13 cellular contexts compared by ENCODE assay signal in genomic region chr10:46546591-46547330, GRCh38. TPM values are rescaled to one million over a fixed set of nuclear protein-coding genes. Genes with fewer than 3 reads are reported as not detected.
DNase-seq lines count a peak whose midpoint lies in the region; TF ChIP-seq lines count a peak whose summit lies in the region.
"Had no signal": no experiment of that assay in that cellular context is flagged by ENCODE, and none has a peak within 500 bp of the region (broad histone marks: within the 10 kb centered on the region; RNA-seq: fewer than 3 reads in every experiment).

No MANE protein-coding gene starts in this region.

- no peak overlapping the region for H3K4me3 ChIP-seq in sigmoid colon
- no peak overlapping the region for H3K4me3 ChIP-seq in Karpas-422 (ENCODE audit: low read length)
- H3K4me3 ChIP-seq: HAP-1 had no signal

- POLR2A ChIA-PET in RWPE1 (lab: Yijun Ruan, JAX; ENCODE audit: low non-redundant PET) = no interaction called here

- no peaks in the 10 kb centered on the region for H3K79me2 ChIP-seq in Karpas-422 (ENCODE audit: low read length)

- no peak overlapping the region for H3K9ac ChIP-seq in Karpas-422 (ENCODE audit: low read length)

- TF ChIP-seq POLR2A in sigmoid colon (IDR thresholded peaks at IDR 0.05) = no peak

- peaks cover 0 to 12% (median 11%) of the 10 kb centered on the region in 4 donors for H3K4me1 ChIP-seq in sigmoid colon
- H3K4me1 ChIP-seq in Karpas-422 (ENCODE audit: low read length) = no peaks in the 10 kb centered on the region
- H3K4me1 ChIP-seq: HAP-1 had no signal

- TF ChIP-seq EP300 in sigmoid colon (IDR thresholded peaks at IDR 0.05) = no peak

- H3K27ac ChIP-seq in RWPE1 = no peak overlapping the region
- H3K27ac ChIP-seq in sigmoid colon = no peak overlapping the region
- no peak overlapping the region for H3K27ac ChIP-seq in Karpas-422 (ENCODE audit: low read length)
- H3K27ac ChIP-seq: 22Rv1 had no signal

- peaks cover 4% of the 10 kb centered on the region for H3K36me3 Mint-ChIP-seq in glutamatergic neuron (ENCODE audit: unreplicated experiment)

- TF ChIP-seq CTCF in RWPE1 (conservative IDR thresholded peaks at IDR 0.05; ENCODE audit: low read depth) (no peak), glutamatergic neuron (IDR thresholded peaks at IDR 0.05; ENCODE audit: partially characterized antibody, unreplicated experiment) (no peak), sigmoid colon (IDR thresholded peaks at IDR 0.05) (no peak)

- no peaks in the 10 kb centered on the region for H3K36me3 ChIP-seq in sigmoid colon
- H3K36me3 ChIP-seq in Karpas-422 (ENCODE audit: insufficient read depth, low read length) = no peaks in the 10 kb centered on the region
- H3K36me3 ChIP-seq: HAP-1 had no signal

- CTCF ChIA-PET in RWPE1 (lab: Yijun Ruan, JAX) = no interaction called here

- H3K27me3 ChIP-seq in sigmoid colon (no peaks in the 10 kb centered on the region), Karpas-422 (ENCODE audit: low read length) (no peaks in the 10 kb centered on the region)

- intact Hi-C loops in sigmoid colon (cut with DNase I) = no loop called here

- peaks cover 8% of the 10 kb centered on the region for H3K27me3 Mint-ChIP-seq in glutamatergic neuron (ENCODE audit: unreplicated experiment)

- H3K9me3 ChIP-seq in sigmoid colon (no peaks in the 10 kb centered on the region), Karpas-422 (ENCODE audit: low read length) (no peaks in the 10 kb centered on the region)
- H3K9me3 ChIP-seq: HAP-1 had no signal

- H3K27ac Mint-ChIP-seq in glutamatergic neuron (ENCODE audit: unreplicated experiment) = no peak overlapping the region

- DNase-seq in NCI-H1105 treated with DMSO at 0.1 percent for 48 hours (lab: John Stamatoyannopoulos, UW) (peak; percentile 47), NCI-H1105 (lab: John Stamatoyannopoulos, UW) (no peak), RWPE1 (ENCODE audit: low spot score) (peak; percentile 55), glutamatergic neuron (peak; percentile 12), sigmoid colon (peak; percentile 62), Karpas-422 (no peak), NCI-H345 (lab: John Stamatoyannopoulos, UW) (no peak), NOMO-1 treated with dmso at 0.1 percent for 144 hours (lab: John Stamatoyannopoulos, UW; ENCODE audit: unreplicated experiment) (no peak)
- DNase-seq: NCI-H1092 treated with DMSO at 0.1 percent for 48 hours had no signal

- H4K20me1 ChIP-seq in Karpas-422 (ENCODE audit: insufficient read depth, low read depth, low read length) = no peaks in the 10 kb centered on the region

- no peaks in the 10 kb centered on the region for H3K9me2 ChIP-seq in Karpas-422 (replicated peaks; ENCODE audit: insufficient read depth, low read length)

- 70 to 77% methylated on average over 9 of the region's 9 CpGs for WGBS in sigmoid colon, 2 donors

- peaks cover 11% of the 10 kb centered on the region for H3K9me3 Mint-ChIP-seq in glutamatergic neuron (ENCODE audit: unreplicated experiment)

- H3K4me2 ChIP-seq in Karpas-422 (ENCODE audit: low read depth, low read length, poor library complexity, severe bottlenecking) = no peak overlapping the region

- no peaks in the 10 kb centered on the region for H3K4me1 Mint-ChIP-seq in glutamatergic neuron (ENCODE audit: low read depth, unreplicated experiment)

- H2AFZ ChIP-seq in Karpas-422 (ENCODE audit: low read length) = no peak overlapping the region

- H3K4me3 Mint-ChIP-seq in glutamatergic neuron (ENCODE audit: unreplicated experiment) = no peak overlapping the region

RNA-seq across cellular contexts. Expression of gene GPRIN2, which starts 9.7 kb away (rescaled TPM):
- total RNA-seq in glutamatergic neuron (ENCODE audit: unreplicated experiment) = 3.0 TPM
- total RNA-seq in sigmoid colon = 1 to 10 TPM in 1 of 4 donors, under 1 TPM in 2, not detected in 1; 0.16 to 1.4 (median 0.27) TPM
- 10 to 100 TPM; 21.7 to 30.0 (median 21.8) TPM for polyA plus RNA-seq in sigmoid colon
- total RNA-seq in Karpas-422 (2014; rRNA removed; shearing (Covaris generic); ENCODE audit: low replicate concordance) = not detected in 2 replicates
- total RNA-seq: RPMI7951 had no signal

RNA-seq across cellular contexts. Expression of gene SYT15, which starts 32.2 kb away (rescaled TPM):
- total RNA-seq in glutamatergic neuron (ENCODE audit: unreplicated experiment) (2.5 TPM), sigmoid colon (1 to 10 TPM in 2 of 4 donors, under 1 TPM in 2; 0.81 to 1.4 (median 1.0) TPM)
- polyA plus RNA-seq in sigmoid colon = 1 to 10 TPM; 1.2 to 1.7 (median 1.2) TPM
- total RNA-seq in Karpas-422 (2014; rRNA removed; shearing (Covaris generic); ENCODE audit: low replicate concordance) = 0.60 TPM in 1 of 2 replicates, not detected in the other
- total RNA-seq: epithelial cell of proximal tubule had no signal

Comparison
In these comparisons a context has a peak if more than half of its experiments do, and no peak if none do; other contexts are left out.
1. DNase-seq: peak in NCI-H1105 treated with DMSO at 0.1 percent for 48 hours (single experiment), RWPE1 (single experiment), glutamatergic neuron (single experiment) and sigmoid colon (single experiment); none in NCI-H1105 (single experiment), Karpas-422 (single experiment), NCI-H345 (single experiment) and NOMO-1 treated with dmso at 0.1 percent for 144 hours (single experiment).